Comparison of ENCODE assay signal across 11 cellular contexts in the genomic region with DNA sequence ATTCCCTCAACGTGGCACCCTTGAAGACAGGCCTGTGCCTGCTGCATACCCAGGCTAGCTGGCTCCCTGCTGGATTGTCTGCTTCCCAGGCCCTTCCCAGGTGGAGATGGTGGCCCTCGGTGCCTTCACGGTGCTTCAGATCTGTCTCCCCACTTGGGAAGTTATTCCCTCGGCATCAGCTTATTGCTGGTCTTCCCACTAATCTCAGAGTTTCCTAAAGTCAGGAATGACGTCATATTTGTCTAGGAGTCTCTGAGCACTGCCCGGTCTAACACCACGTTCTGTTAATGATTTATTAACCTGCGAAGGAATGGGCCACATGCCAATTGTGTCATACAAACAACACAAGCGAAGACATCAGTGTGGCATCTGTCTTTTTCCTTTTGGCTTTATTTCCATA.
DNase-seq lines count a peak whose midpoint lies in the region; ATAC-seq and TF ChIP-seq lines count a peak whose summit lies in the region.
"Had no signal": no experiment of that assay in that cellular context is flagged by ENCODE, and none has a peak within 500 bp of the region (broad histone marks: within the 10 kb centered on the region; RNA-seq: fewer than 3 reads in every experiment).

No MANE protein-coding gene starts in this region.

- H3F3A ChIP-seq in PC-3 (ENCODE audit: low read length, unreplicated experiment) (no peaks in the 10 kb centered on the region), neural progenitor cell (ENCODE audit: low read depth) (peaks cover 4% of the 10 kb centered on the region)

- no peaks in the 10 kb centered on the region for H3K27me3 ChIP-seq in PC-3 (ENCODE audit: low read length)
- no peaks in the 10 kb centered on the region for H3K27me3 ChIP-seq in neural progenitor cell
- H3K27me3 ChIP-seq: vagina had no signal

- no peaks in the 10 kb centered on the region for H3K9me3 ChIP-seq in PC-3 (ENCODE audit: low read length)
- no peaks in the 10 kb centered on the region for H3K9me3 ChIP-seq in neural progenitor cell (ENCODE audit: low read depth)
- H3K9me3 ChIP-seq: vagina had no signal

- H3K4me1 Mint-ChIP-seq in neural progenitor cell = peaks cover 16% of the 10 kb centered on the region

- H3K4me1 ChIP-seq in PC-3 (ENCODE audit: insufficient read depth, low read length) (peaks cover 12% of the 10 kb centered on the region), neural progenitor cell (peaks cover 9% of the 10 kb centered on the region)

- POLR2A ChIA-PET in PC-3 (lab: Charles Lee; ENCODE audit: unreplicated experiment) = no interaction called here

- CTCF ChIA-PET in PC-3 (lab: Charles Lee) = no interaction called here

- ATAC-seq in PC-3 (no peak), left cardiac atrium (peak; percentile 16 to 26), HG02642 (IDR thresholded peaks at IDR 0.05; ENCODE audit: poor library complexity, unreplicated experiment) (no peak)

- H3K27ac ChIP-seq in C4-2B = peak overlapping the region; percentile 65; the same call in 1 of the 2 replicates
- H3K27ac ChIP-seq in PC-3 (ENCODE audit: low read length) = no peak overlapping the region
- no peak overlapping the region for H3K27ac ChIP-seq in neural progenitor cell
- H3K27ac ChIP-seq: vagina had no signal

- no peaks in the 10 kb centered on the region for H3K36me3 ChIP-seq in PC-3 (ENCODE audit: low read depth, low read length)
- no peaks in the 10 kb centered on the region for H3K36me3 ChIP-seq in neural progenitor cell
- H3K36me3 ChIP-seq: vagina had no signal

- no peak for TF ChIP-seq CTCF in C4-2B (conservative IDR thresholded peaks at IDR 0.05)
- no peak for TF ChIP-seq CTCF in PC-3 (conservative IDR thresholded peaks at IDR 0.05; ENCODE audit: low read depth, low read length)
- TF ChIP-seq CTCF in neural progenitor cell (IDR thresholded peaks at IDR 0.05) = no peak

- peaks cover 2% of the 10 kb centered on the region for H3K36me3 Mint-ChIP-seq in neural progenitor cell

- no peaks in the 10 kb centered on the region for H3K9me2 ChIP-seq in PC-3 (replicated peaks; ENCODE audit: low read length)

- H4K20me1 ChIP-seq in PC-3 (ENCODE audit: low read length) = no peaks in the 10 kb centered on the region
- no peaks in the 10 kb centered on the region for H4K20me1 ChIP-seq in neural progenitor cell (ENCODE audit: low read depth)

- no peak overlapping the region for H3K4me3 ChIP-seq in PC-3 (ENCODE audit: low read length)
- no peak overlapping the region for H3K4me3 ChIP-seq in neural progenitor cell
- H3K4me3 ChIP-seq: vagina had no signal

- peak overlapping the region; percentile 74 for H3K27ac Mint-ChIP-seq in neural progenitor cell

- no TSS peak for BruUV-seq in PC-3 (replicated peaks; lab: Mats Ljungman, UMichigan)

- H3K4me3 Mint-ChIP-seq in neural progenitor cell = no peak overlapping the region

- H3K27me3 Mint-ChIP-seq in neural progenitor cell (ENCODE audit: insufficient read depth, low read depth) = peaks cover 2% of the 10 kb centered on the region

- no peak overlapping the region for H2AFZ ChIP-seq in PC-3 (ENCODE audit: low read length)
- H2AFZ ChIP-seq in neural progenitor cell (replicated peaks) = peak overlapping the region; percentile 45

- no peak overlapping the region for H3K9ac ChIP-seq in PC-3 (ENCODE audit: low read length)
- no peak overlapping the region for H3K9ac ChIP-seq in neural progenitor cell

- H3K9me3 Mint-ChIP-seq in neural progenitor cell = no peaks in the 10 kb centered on the region

- H3K79me2 ChIP-seq in PC-3 (ENCODE audit: low read length) (no peaks in the 10 kb centered on the region), neural progenitor cell (ENCODE audit: low read depth) (no peaks in the 10 kb centered on the region)

- intact Hi-C loops in PC-3 (cut with micrococcal nuclease) (no loop called here), left cardiac atrium (cut with DNase I) (loop anchor here in 1 of 2 donors (10.0 kb wide), 1 partner anchor 177 kb away; no protein-coding TSS in a partner anchor)

- H3K4me2 ChIP-seq in PC-3 (ENCODE audit: low read length) = no peak overlapping the region
- peak overlapping the region; percentile 3 for H3K4me2 ChIP-seq in neural progenitor cell

- peak; percentile 25 for DNase-seq in PC-3
- DNase-seq in left cardiac atrium = no peak
- no peak for DNase-seq in neural progenitor cell (ENCODE audit: low spot score)
- DNase-seq in AG08396 (ENCODE audit: low spot score) = no peak
- DNase-seq in stimulated activated CD4-positive, alpha-beta T cell treated with anti-CD3 and anti-CD28 coated beads, Interleukin-1b, Interleukin-23, amount 100 ng/mL, for 48 hours = no peak
- DNase-seq in Kasumi-1 (lab: John Stamatoyannopoulos, UW) = no peak
- DNase-seq: activated T-cell treated with anti-CD3 and anti-CD28 coated beads for 4 hours, amniotic stem cell had no signal

Comparison
In these comparisons a context has a peak if more than half of its experiments do, and no peak if none do; other contexts are left out.
1. ATAC-seq: peak in left cardiac atrium (2 of 2); none in PC-3 (single experiment) and HG02642 (single experiment).